In the genomic region with DNA sequence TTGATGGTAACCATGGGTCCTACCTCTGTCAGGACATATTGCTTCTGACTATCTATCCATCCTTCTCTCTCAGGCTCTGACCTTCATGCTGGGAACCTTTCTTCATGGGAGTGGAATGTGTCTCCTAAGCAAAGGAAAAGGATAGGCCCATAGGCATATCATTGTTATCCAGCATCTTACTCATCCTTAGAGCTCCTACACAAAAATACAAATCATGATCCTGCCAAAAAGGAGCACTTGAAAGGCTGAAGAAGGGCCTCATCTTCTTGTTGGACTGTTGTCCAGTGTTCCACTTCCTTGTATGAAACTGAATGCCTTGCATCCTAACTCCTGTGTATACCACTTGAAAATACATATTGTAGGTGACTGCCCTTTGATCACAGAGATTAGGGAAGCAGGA, we compare ENCODE assay signal across 22 cellular contexts.
"Had no signal": no experiment of that assay in that cellular context is flagged by ENCODE, and none has a peak within 500 bp of the region (broad histone marks: within the 10 kb centered on the region; RNA-seq: fewer than 3 reads in every experiment).

No MANE protein-coding gene starts in this region.

- H3K4me1 ChIP-seq: colonic mucosa, heart right ventricle, left ventricle myocardium inferior, lower lobe of right lung, right atrium auricular region, sigmoid colon, stomach, thyroid gland, upper lobe of left lung, uterus had no signal

- FAIRE-seq: frontal cortex had no signal

- H3K27me3 ChIP-seq: colonic mucosa, heart right ventricle, neutrophil, right atrium auricular region, sigmoid colon, stomach, thyroid gland, upper lobe of left lung, uterus had no signal

- H3K27ac ChIP-seq: colonic mucosa, heart right ventricle, left ventricle myocardium inferior, lower lobe of right lung, neutrophil, right atrium auricular region, sigmoid colon, skin epidermis, stomach, thyroid gland, upper lobe of left lung, uterus had no signal

- H3K9me3 ChIP-seq: colonic mucosa, heart right ventricle, left ventricle myocardium inferior, lower lobe of right lung, neutrophil, right atrium auricular region, sigmoid colon, stomach, thyroid gland, upper lobe of left lung, uterus had no signal

- DNase-seq: colonic mucosa; dermis blood vessel endothelial cell; effector CD4-positive, alpha-beta T cell; heart right ventricle; islet precursor cell; left cardiac atrium; left ventricle myocardium inferior; lower lobe of right lung; mesendoderm; naive B cell; posterior cingulate gyrus; sigmoid colon; stimulated activated CD4-positive, alpha-beta T cell treated with anti-CD3 and anti-CD28 coated beads, Interleukin-2, amount 100 ng/mL, for 24 hours; stimulated activated naive CD4-positive, alpha-beta T cell; stomach; thyroid gland; upper lobe of left lung; uterus had no signal

- H3K4me3 ChIP-seq: colonic mucosa, heart right ventricle, left ventricle myocardium inferior, lower lobe of right lung, right atrium auricular region, sigmoid colon, skin epidermis, stomach, thyroid gland, upper lobe of left lung, uterus had no signal

- H3K36me3 ChIP-seq: colonic mucosa, heart right ventricle, left ventricle myocardium inferior, lower lobe of right lung, neutrophil, right atrium auricular region, sigmoid colon, stomach, thyroid gland, upper lobe of left lung, uterus had no signal
